8 cellular contexts compared by ENCODE assay signal in genomic region chr9:91001146-91001611, GRCh38.
DNase-seq lines count a peak whose midpoint lies in the region; ATAC-seq, FAIRE-seq and TF ChIP-seq lines count a peak whose summit lies in the region.

No MANE protein-coding gene starts in this region.

- TF ChIP-seq EP300 in A549 (IDR thresholded peaks at IDR 0.05): 0 out of 5 replicates have a peak, but pooled peaks of 1 of the 2 experiments have one; percentile 23

- WGBS in A549 (ENCODE audit: missing lambda C conversion rate): 16% methylated on average over 2 of the region's 2 CpGs

- H3K4me3 Mint-ChIP-seq in natural killer cell treated with Interleukin-12 subunit alpha and Interleukin-12 subunit beta and Interleukin-15 and Interleukin-18, amount 100 ng/mL, for 72 hours: no peak overlapping the region

- peak overlapping the region; percentile 41 for H3K4me2 ChIP-seq in A549

- no peak for TF ChIP-seq RAD21 in A549 (conservative IDR thresholded peaks at IDR 0.05 in 1 of 2, IDR thresholded peaks at IDR 0.05 in 1 of 2)

- no peak for FAIRE-seq in A549 (lab: Jason Lieb, UNC)
- peak; percentile 78 for FAIRE-seq in H54 (lab: Jason Lieb, UNC)
- no peak for FAIRE-seq in D721Med (lab: Jason Lieb, UNC)

- ATAC-seq in A549 (peak; percentile 45 to 88; a peak in 5 of 6 replicates), GM18909 (IDR thresholded peaks at IDR 0.05; ENCODE audit: poor library complexity, unreplicated experiment) (no peak)
- ATAC-seq in natural killer cell treated with Interleukin-12 subunit alpha and Interleukin-12 subunit beta and Interleukin-15 and Interleukin-18, amount 100 ng/mL, for 72 hours: no peak

- H3K4me1 ChIP-seq in A549: peaks cover 18% of the 10 kb centered on the region

- H3K27me3 Mint-ChIP-seq in natural killer cell treated with Interleukin-12 subunit alpha and Interleukin-12 subunit beta and Interleukin-15 and Interleukin-18, amount 100 ng/mL, for 72 hours: no peaks in the 10 kb centered on the region

- H3K9me3 Mint-ChIP-seq in natural killer cell treated with Interleukin-12 subunit alpha and Interleukin-12 subunit beta and Interleukin-15 and Interleukin-18, amount 100 ng/mL, for 72 hours: no peaks in the 10 kb centered on the region

- POLR2A ChIA-PET in A549 (lab: Yijun Ruan, JAX): no interaction called here

- TF ChIP-seq POLR2A in A549 (IDR thresholded peaks at IDR 0.05; ENCODE audit: low read length): no peak
- TF ChIP-seq POLR2A in H54 (IDR thresholded peaks at IDR 0.05; ENCODE audit: low read depth, low read length): no peak

- no peaks in the 10 kb centered on the region for H3K4me1 Mint-ChIP-seq in natural killer cell treated with Interleukin-12 subunit alpha and Interleukin-12 subunit beta and Interleukin-15 and Interleukin-18, amount 100 ng/mL, for 72 hours (ENCODE audit: low read depth in 2 of 2)

- H3K36me3 Mint-ChIP-seq in natural killer cell treated with Interleukin-12 subunit alpha and Interleukin-12 subunit beta and Interleukin-15 and Interleukin-18, amount 100 ng/mL, for 72 hours: no peaks in the 10 kb centered on the region

- DNase-seq in A549 (ENCODE audit: low read depth in 1 of 2, low spot score in 1 of 2) (peak; percentile 20 to 70), H54 (ENCODE audit: insufficient read length, low spot score) (peak; percentile 48), NCI-H69 (lab: John Stamatoyannopoulos, UW) (peak; percentile 96), fibroblast of gingiva (ENCODE audit: low read depth) (peak; percentile 38), D721Med (ENCODE audit: insufficient read length, low spot score) (no peak), germinal center (ENCODE audit: low spot score) (no peak)
- DNase-seq in natural killer cell treated with Interleukin-12 subunit alpha and Interleukin-12 subunit beta and Interleukin-15 and Interleukin-18, amount 100 ng/mL, for 72 hours (ENCODE audit: low spot score): no peak

- no peak overlapping the region for H3K4me3 ChIP-seq in A549

- CTCF ChIA-PET in A549 (lab: Yijun Ruan, JAX): interaction anchor here (0.9 to 1.4 kb wide), 4 partner anchors 15 to 140 kb away, joined by 3 to 7 read pairs (median 4); no protein-coding TSS in a partner anchor

- TF ChIP-seq CTCF in A549 (IDR thresholded peaks at IDR 0.05): no peak
- no peak for TF ChIP-seq CTCF in D721Med (IDR thresholded peaks at IDR 0.05; ENCODE audit: insufficient read depth, missing control alignments)

- H3K27ac ChIP-seq in A549: 0 out of 6 replicates have a peak overlapping the region, but pooled peaks of 1 of the 2 experiments have one; percentile 47

- no peak overlapping the region for H3K27ac Mint-ChIP-seq in natural killer cell treated with Interleukin-12 subunit alpha and Interleukin-12 subunit beta and Interleukin-15 and Interleukin-18, amount 100 ng/mL, for 72 hours

- H3K9me3 ChIP-seq in A549: peaks cover 7% of the 10 kb centered on the region; the same call in 2 of the 3 replicates

TF ChIP-seq in A549, 52 proteins besides CTCF, POLR2A, EP300 and RAD21:
- peak; percentile 72; the same call in 1 of the 2 replicates for TF ChIP-seq JUNB (IDR thresholded peaks at IDR 0.05)
- TF ChIP-seq POLR2AphosphoS2 (conservative IDR thresholded peaks at IDR 0.05; ENCODE audit: low read length): no peak
- TF ChIP-seq, protein P1, sequence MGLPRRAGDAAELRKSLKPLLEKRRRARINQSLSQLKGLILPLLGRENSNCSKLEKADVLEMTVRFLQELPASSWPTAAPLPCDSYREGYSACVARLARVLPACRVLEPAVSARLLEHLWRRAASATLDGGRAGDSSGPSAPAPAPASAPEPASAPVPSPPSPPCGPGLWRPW (IDR thresholded peaks at IDR 0.05): no peak
- no peak for TF ChIP-seq ESRRA (IDR thresholded peaks at IDR 0.05; ENCODE audit: borderline replicate concordance, low read length)
- TF ChIP-seq CEBPB (IDR thresholded peaks at IDR 0.05): 0 out of 4 replicates have a peak, but pooled peaks of 1 of the 2 experiments have one; percentile 43
- no peak for TF ChIP-seq NPAS2 (CRISPR knock-in tag; IDR thresholded peaks at IDR 0.05; ENCODE audit: borderline replicate concordance)
- TF ChIP-seq FOSL2 (IDR thresholded peaks at IDR 0.05): no peak
- 0 out of 2 replicates have a peak, but pooled peaks have one; percentile 25 for TF ChIP-seq FOSL2 (CRISPR knock-in tag; IDR thresholded peaks at IDR 0.05)
- TF ChIP-seq MAFK (IDR thresholded peaks at IDR 0.05; ENCODE audit: partially characterized antibody): no peak
- no peak for TF ChIP-seq RFX5 (IDR thresholded peaks at IDR 0.05)
- TF ChIP-seq HOXB13 (CRISPR knock-in tag; IDR thresholded peaks at IDR 0.05; ENCODE audit: low read depth): no peak
- TF ChIP-seq JUN (IDR thresholded peaks at IDR 0.05): 0 out of 5 replicates have a peak, but pooled peaks of 1 of the 2 experiments have one; percentile 40
- no peak for TF ChIP-seq HOXB5 (CRISPR knock-in tag; IDR thresholded peaks at IDR 0.05)

Comparison
In these comparisons a context has a peak if more than half of its experiments do, and no peak if none do; other contexts are left out.
1. ATAC-seq: peak in A549 (2 of 2); none in natural killer cell treated with Interleukin-12 subunit alpha and Interleukin-12 subunit beta and Interleukin-15 and Interleukin-18, amount 100 ng/mL, for 72 hours (0 of 2) and GM18909 (single experiment).
2. DNase-seq: peak in A549 (2 of 2), H54 (single experiment), NCI-H69 (single experiment) and fibroblast of gingiva (single experiment); none in natural killer cell treated with Interleukin-12 subunit alpha and Interleukin-12 subunit beta and Interleukin-15 and Interleukin-18, amount 100 ng/mL, for 72 hours (single experiment), D721Med (single experiment) and germinal center (single experiment).